8 cellular contexts compared by ENCODE assay signal in the genomic region with DNA sequence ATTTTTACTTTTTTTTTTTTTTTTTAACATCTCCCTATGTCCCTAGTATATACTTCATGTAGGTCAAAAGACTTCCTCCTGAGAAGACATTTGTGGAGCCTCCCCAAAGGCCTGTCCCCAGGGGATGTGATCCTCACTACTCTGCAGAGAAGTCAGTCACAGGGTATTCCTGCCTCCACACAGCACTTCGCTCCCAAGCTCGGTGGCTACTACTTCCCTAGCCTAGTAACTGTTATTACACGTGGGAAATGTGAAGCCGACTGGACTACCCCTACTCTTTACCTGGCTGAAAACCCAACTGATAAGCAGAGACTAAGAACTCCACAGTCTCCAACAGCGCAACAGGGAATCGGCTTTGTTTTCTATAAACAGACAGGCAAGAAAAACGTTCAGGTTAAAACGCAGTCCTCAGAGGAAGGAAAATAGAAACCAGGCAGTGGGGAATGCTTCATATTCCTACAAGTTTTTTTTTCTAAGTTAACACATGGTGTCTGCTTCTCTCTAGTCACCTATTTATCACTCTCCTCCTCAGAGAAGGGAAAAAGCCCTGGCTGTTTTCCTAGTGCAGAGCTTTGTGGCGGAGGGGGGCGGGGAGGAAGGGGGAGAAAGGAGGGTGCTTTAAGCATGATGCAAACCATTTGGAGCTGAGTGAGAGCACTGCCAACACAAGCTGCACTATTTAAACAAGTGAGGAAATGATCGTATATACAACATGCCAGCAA.
DNase-seq lines count a peak whose midpoint lies in the region; ATAC-seq and TF ChIP-seq lines count a peak whose summit lies in the region.

No MANE protein-coding gene starts in this region.

- H3K4me3 ChIP-seq in dorsolateral prefrontal cortex: peak overlapping the region in 34 of 59 donors; percentile 1 to 54 (median 22)
- no peak overlapping the region for H3K4me3 ChIP-seq in mucosa of descending colon
- peak overlapping the region in 1 of 2 donors; percentile 26 for H3K4me3 ChIP-seq in vagina

- no peaks in the 10 kb centered on the region for H3K9me3 ChIP-seq in mucosa of descending colon
- H3K9me3 ChIP-seq in vagina: no peaks in the 10 kb centered on the region

- ATAC-seq in mucosa of descending colon (peak; percentile 46), HG02852 (IDR thresholded peaks at IDR 0.05; ENCODE audit: unreplicated experiment) (no peak)

- intact Hi-C loops in dorsolateral prefrontal cortex (cut with DNase I) (loop anchor here in 1 of 2 donors (10.0 kb wide), 1 partner anchor 63 kb away; no protein-coding TSS in a partner anchor), mucosa of descending colon (cut with DNase I, micrococcal nuclease) (no loop called here), vagina (cut with DNase I) (no loop called here)

- H3K27ac ChIP-seq in dorsolateral prefrontal cortex: peak overlapping the region in 51 of 59 donors; percentile 21 to 85 (median 56)
- peak overlapping the region; percentile 75 for H3K27ac ChIP-seq in vagina

- H3K4me1 ChIP-seq in mucosa of descending colon (ENCODE audit: low read depth) (peaks cover 4% of the 10 kb centered on the region), vagina (peaks cover 55% of the 10 kb centered on the region)

- H3K36me3 ChIP-seq in mucosa of descending colon (ENCODE audit: low read depth): no peaks in the 10 kb centered on the region
- peaks cover 0 to 10% of the 10 kb centered on the region in 2 donors for H3K36me3 ChIP-seq in vagina

- no peak for TF ChIP-seq POLR2A in vagina (IDR thresholded peaks at IDR 0.05)

- DNase-seq in NCI-H2171 treated with DMSO at 0.1 percent for 48 hours (lab: John Stamatoyannopoulos, UW) (peak; percentile 22), NCI-H2171 (lab: John Stamatoyannopoulos, UW) (no peak), dorsolateral prefrontal cortex (peak in 5 of 10 donors; percentile 18 to 65 (median 45)), mucosa of descending colon (peak in 2 of 3 donors; percentile 47 to 55), vagina (ENCODE audit: extremely low spot score in 2 of 2) (no peak), OCI-M1 (lab: John Stamatoyannopoulos, UW) (no peak)
- DNase-seq in activated CD4-positive, alpha-beta T cell treated with anti-CD3 and anti-CD28 coated beads for 48 hours: no peak

- H3K27me3 ChIP-seq in dorsolateral prefrontal cortex (no peaks in the 10 kb centered on the region), vagina (no peaks in the 10 kb centered on the region)

- TF ChIP-seq CTCF in dorsolateral prefrontal cortex (IDR thresholded peaks at IDR 0.05 in 54 of 56, conservative IDR thresholded peaks at IDR 0.05 in 2 of 56; ENCODE audit: low read depth in 1 of 56, partially characterized antibody in 56 of 56) (no peak), mucosa of descending colon (IDR thresholded peaks at IDR 0.05) (no peak), vagina (IDR thresholded peaks at IDR 0.05) (no peak)

Comparison
In these comparisons a context has a peak if more than half of its experiments do, and no peak if none do; other contexts are left out.
1. DNase-seq: peak in NCI-H2171 treated with DMSO at 0.1 percent for 48 hours (single experiment) and mucosa of descending colon (2 of 3); none in NCI-H2171 (single experiment), vagina (0 of 2), activated CD4-positive, alpha-beta T cell treated with anti-CD3 and anti-CD28 coated beads for 48 hours (single experiment) and OCI-M1 (single experiment).